In genomic region chr1:204376919-204377799, GRCh38 we compare ENCODE assay signal across 1 cellular context.
A peak's percentile ranks its signal among the peaks of the same experiment; 100 is the strongest.
TF ChIP-seq lines count a peak whose summit lies in the region.

No MANE protein-coding gene starts in this region.

TF ChIP-seq in HepG2, 621 proteins besides CTCF, POLR2A, EP300 and RAD21 (continued from another document and continues in another):
- TF ChIP-seq, protein P1, sequence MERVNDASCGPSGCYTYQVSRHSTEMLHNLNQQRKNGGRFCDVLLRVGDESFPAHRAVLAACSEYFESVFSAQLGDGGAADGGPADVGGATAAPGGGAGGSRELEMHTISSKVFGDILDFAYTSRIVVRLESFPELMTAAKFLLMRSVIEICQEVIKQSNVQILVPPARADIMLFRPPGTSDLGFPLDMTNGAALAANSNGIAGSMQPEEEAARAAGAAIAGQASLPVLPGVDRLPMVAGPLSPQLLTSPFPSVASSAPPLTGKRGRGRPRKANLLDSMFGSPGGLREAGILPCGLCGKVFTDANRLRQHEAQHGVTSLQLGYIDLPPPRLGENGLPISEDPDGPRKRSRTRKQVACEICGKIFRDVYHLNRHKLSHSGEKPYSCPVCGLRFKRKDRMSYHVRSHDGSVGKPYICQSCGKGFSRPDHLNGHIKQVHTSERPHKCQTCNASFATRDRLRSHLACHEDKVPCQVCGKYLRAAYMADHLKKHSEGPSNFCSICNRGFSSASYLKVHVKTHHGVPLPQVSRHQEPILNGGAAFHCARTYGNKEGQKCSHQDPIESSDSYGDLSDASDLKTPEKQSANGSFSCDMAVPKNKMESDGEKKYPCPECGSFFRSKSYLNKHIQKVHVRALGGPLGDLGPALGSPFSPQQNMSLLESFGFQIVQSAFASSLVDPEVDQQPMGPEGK (CRISPR knock-in tag; IDR thresholded peaks at IDR 0.05) = no peak
- TF ChIP-seq ZNF441 (CRISPR knock-in tag; IDR thresholded peaks at IDR 0.05; ENCODE audit: borderline replicate concordance) = no peak
- peak; percentile 90 for TF ChIP-seq TFDP2 (CRISPR knock-in tag; IDR thresholded peaks at IDR 0.05)
- 0 out of 2 replicates have a peak, but pooled peaks have one; percentile 1 for TF ChIP-seq MLX (CRISPR knock-in tag; IDR thresholded peaks at IDR 0.05)
- TF ChIP-seq, protein P2, sequence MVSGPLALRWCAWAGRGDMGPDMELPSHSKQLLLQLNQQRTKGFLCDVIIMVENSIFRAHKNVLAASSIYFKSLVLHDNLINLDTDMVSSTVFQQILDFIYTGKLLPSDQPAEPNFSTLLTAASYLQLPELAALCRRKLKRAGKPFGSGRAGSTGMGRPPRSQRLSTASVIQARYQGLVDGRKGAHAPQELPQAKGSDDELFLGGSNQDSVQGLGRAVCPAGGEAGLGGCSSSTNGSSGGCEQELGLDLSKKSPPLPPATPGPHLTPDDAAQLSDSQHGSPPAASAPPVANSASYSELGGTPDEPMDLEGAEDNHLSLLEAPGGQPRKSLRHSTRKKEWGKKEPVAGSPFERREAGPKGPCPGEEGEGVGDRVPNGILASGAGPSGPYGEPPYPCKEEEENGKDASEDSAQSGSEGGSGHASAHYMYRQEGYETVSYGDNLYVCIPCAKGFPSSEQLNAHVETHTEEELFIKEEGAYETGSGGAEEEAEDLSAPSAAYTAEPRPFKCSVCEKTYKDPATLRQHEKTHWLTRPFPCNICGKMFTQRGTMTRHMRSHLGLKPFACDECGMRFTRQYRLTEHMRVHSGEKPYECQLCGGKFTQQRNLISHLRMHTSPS (CRISPR knock-in tag; IDR thresholded peaks at IDR 0.05; ENCODE audit: low read depth) = peak; percentile 95
- TF ChIP-seq IRF9 (CRISPR knock-in tag; IDR thresholded peaks at IDR 0.05; ENCODE audit: borderline replicate concordance) = no peak
- no peak for TF ChIP-seq CHD2 (IDR thresholded peaks at IDR 0.05; ENCODE audit: low read depth, low read length)
- TF ChIP-seq ZNF24 (IDR thresholded peaks at IDR 0.05) = no peak
- no peak for TF ChIP-seq ZNF558 (CRISPR knock-in tag; IDR thresholded peaks at IDR 0.05; ENCODE audit: borderline replicate concordance)
- TF ChIP-seq, protein P3, sequence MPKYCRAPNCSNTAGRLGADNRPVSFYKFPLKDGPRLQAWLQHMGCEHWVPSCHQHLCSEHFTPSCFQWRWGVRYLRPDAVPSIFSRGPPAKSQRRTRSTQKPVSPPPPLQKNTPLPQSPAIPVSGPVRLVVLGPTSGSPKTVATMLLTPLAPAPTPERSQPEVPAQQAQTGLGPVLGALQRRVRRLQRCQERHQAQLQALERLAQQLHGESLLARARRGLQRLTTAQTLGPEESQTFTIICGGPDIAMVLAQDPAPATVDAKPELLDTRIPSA (CRISPR knock-in tag; IDR thresholded peaks at IDR 0.05; ENCODE audit: borderline replicate concordance) = 0 out of 2 replicates have a peak, but pooled peaks have one; percentile 65
- TF ChIP-seq HNF4A (CRISPR knock-in tag; IDR thresholded peaks at IDR 0.05) = peak; percentile 84
- 0 out of 2 replicates have a peak, but pooled peaks have one; percentile 32 for TF ChIP-seq ZNF510 (CRISPR knock-in tag; IDR thresholded peaks at IDR 0.05; ENCODE audit: low read depth)
- TF ChIP-seq ZUFSP (CRISPR knock-in tag; IDR thresholded peaks at IDR 0.05; ENCODE audit: borderline replicate concordance) = no peak
- no peak for TF ChIP-seq ZC3H13 (CRISPR knock-in tag; IDR thresholded peaks at IDR 0.05)
- no peak for TF ChIP-seq FOXK1 (CRISPR knock-in tag; IDR thresholded peaks at IDR 0.05; ENCODE audit: borderline replicate concordance, low read depth)
- TF ChIP-seq GABPA (IDR thresholded peaks at IDR 0.05; ENCODE audit: low read depth, low read length) = no peak
- no peak for TF ChIP-seq GABPA (CRISPR knock-in tag; IDR thresholded peaks at IDR 0.05; ENCODE audit: low read depth)
- TF ChIP-seq SCMH1 (CRISPR knock-in tag; IDR thresholded peaks at IDR 0.05; ENCODE audit: borderline replicate concordance) = no peak
- TF ChIP-seq ELF3 (CRISPR knock-in tag; IDR thresholded peaks at IDR 0.05) = no peak
- TF ChIP-seq, protein P4, sequence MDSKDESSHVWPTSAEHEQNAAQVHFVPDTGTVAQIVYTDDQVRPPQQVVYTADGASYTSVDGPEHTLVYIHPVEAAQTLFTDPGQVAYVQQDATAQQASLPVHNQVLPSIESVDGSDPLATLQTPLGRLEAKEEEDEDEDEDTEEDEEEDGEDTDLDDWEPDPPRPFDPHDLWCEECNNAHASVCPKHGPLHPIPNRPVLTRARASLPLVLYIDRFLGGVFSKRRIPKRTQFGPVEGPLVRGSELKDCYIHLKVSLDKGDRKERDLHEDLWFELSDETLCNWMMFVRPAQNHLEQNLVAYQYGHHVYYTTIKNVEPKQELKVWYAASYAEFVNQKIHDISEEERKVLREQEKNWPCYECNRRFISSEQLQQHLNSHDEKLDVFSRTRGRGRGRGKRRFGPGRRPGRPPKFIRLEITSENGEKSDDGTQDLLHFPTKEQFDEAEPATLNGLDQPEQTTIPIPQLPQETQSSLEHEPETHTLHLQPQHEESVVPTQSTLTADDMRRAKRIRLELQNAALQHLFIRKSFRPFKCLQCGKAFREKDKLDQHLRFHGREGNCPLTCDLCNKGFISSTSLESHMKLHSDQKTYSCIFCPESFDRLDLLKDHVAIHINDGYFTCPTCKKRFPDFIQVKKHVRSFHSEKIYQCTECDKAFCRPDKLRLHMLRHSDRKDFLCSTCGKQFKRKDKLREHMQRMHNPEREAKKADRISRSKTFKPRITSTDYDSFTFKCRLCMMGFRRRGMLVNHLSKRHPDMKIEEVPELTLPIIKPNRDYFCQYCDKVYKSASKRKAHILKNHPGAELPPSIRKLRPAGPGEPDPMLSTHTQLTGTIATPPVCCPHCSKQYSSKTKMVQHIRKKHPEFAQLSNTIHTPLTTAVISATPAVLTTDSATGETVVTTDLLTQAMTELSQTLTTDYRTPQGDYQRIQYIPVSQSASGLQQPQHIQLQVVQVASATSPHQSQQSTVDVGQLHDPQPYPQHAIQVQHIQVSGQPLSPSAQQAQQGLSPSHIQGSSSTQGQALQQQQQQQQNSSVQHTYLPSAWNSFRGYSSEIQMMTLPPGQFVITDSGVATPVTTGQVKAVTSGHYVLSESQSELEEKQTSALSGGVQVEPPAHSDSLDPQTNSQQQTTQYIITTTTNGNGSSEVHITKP (CRISPR knock-in tag; IDR thresholded peaks at IDR 0.05; ENCODE audit: low read depth) = no peak
- TF ChIP-seq TGIF2 (CRISPR knock-in tag; IDR thresholded peaks at IDR 0.05) = 0 out of 2 replicates have a peak, but pooled peaks have one; percentile 4
- TF ChIP-seq KAT8 (CRISPR knock-in tag; IDR thresholded peaks at IDR 0.05) = 0 out of 2 replicates have a peak, but pooled peaks have one; percentile 38
- no peak for TF ChIP-seq ZNF737 (CRISPR knock-in tag; IDR thresholded peaks at IDR 0.05; ENCODE audit: borderline replicate concordance)
- TF ChIP-seq NR2F2 (IDR thresholded peaks at IDR 0.05; ENCODE audit: borderline replicate concordance, low read depth) = no peak
- TF ChIP-seq MYPOP (CRISPR knock-in tag; IDR thresholded peaks at IDR 0.05) = no peak; the same call in 1 of the 2 replicates
- 0 out of 2 replicates have a peak, but pooled peaks have one; percentile 43 for TF ChIP-seq ZNF136 (CRISPR knock-in tag; IDR thresholded peaks at IDR 0.05; ENCODE audit: low read depth)
- TF ChIP-seq SYNCRIP (IDR thresholded peaks at IDR 0.05; ENCODE audit: insufficient read depth, low read depth, low read length) = no peak
- TF ChIP-seq ZSCAN30 (CRISPR knock-in tag; IDR thresholded peaks at IDR 0.05) = no peak
- TF ChIP-seq SOX13 (IDR thresholded peaks at IDR 0.05) = no peak
- peak in 1 of 2 experiments; percentile 25; a peak in 2 of 4 replicates for TF ChIP-seq SOX13 (CRISPR knock-in tag; conservative IDR thresholded peaks at IDR 0.05 in 1 of 2, IDR thresholded peaks at IDR 0.05 in 1 of 2)
- no peak for TF ChIP-seq FOXJ3 (CRISPR knock-in tag; IDR thresholded peaks at IDR 0.05; ENCODE audit: borderline replicate concordance)
- TF ChIP-seq NCOR1 (IDR thresholded peaks at IDR 0.05; ENCODE audit: borderline replicate concordance, low read length) = peak; percentile 50
- no peak for TF ChIP-seq JUND (CRISPR knock-in tag; IDR thresholded peaks at IDR 0.05)
- TF ChIP-seq, protein P5, sequence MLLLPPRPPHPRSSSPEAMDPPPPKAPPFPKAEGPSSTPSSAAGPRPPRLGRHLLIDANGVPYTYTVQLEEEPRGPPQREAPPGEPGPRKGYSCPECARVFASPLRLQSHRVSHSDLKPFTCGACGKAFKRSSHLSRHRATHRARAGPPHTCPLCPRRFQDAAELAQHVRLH (CRISPR knock-in tag; IDR thresholded peaks at IDR 0.05; ENCODE audit: borderline replicate concordance, low read depth) = no peak
- no peak for TF ChIP-seq RCOR2 (CRISPR knock-in tag; IDR thresholded peaks at IDR 0.05)
